24 cellular contexts compared by ENCODE assay signal in genomic region chr7:33937871-33938270, GRCh38. TPM values are rescaled to one million over a fixed set of nuclear protein-coding genes. Genes with fewer than 3 reads are reported as not detected.
"Had no signal": no experiment of that assay in that cellular context is flagged by ENCODE, and none has a peak within 500 bp of the region (broad histone marks: within the 10 kb centered on the region; RNA-seq: fewer than 3 reads in every experiment).

No MANE protein-coding gene starts in this region.

- ATAC-seq: activated CD4-positive, alpha-beta T cell treated with anti-CD3 and anti-CD28 coated beads for 36 hours; activated T-cell treated with anti-CD3 and anti-CD28 coated beads, Interleukin-2, amount 50 U/mL, for 72 hours; T-cell had no signal

- H3K27ac Mint-ChIP-seq: activated CD4-positive, alpha-beta memory T cell treated with anti-CD3 and anti-CD28 coated beads, Interleukin-2, amount 10 ng/mL, durations not matched to agents 7 days and 5 days; activated CD4-positive, alpha-beta T cell treated with anti-CD3 and anti-CD28 coated beads for 36 hours; activated naive CD8-positive, alpha-beta T cell treated with anti-CD3 and anti-CD28 coated beads, Interleukin-2, amount 10 ng/mL, durations not matched to agents 7 days and 5 days; activated T-cell treated with anti-CD3 and anti-CD28 coated beads, Interleukin-2, amount 50 U/mL, for 72 hours; activated T-helper 2 cell treated with anti-CD3 and anti-CD28 coated beads, Interferon-gamma antibody, Interleukin-2, Interleukin-4, amounts not matched to agents 10 μg/mL and 5 μg/mL and 100 μg/mL, durations not matched to agents 14 hours and 24 hours and 36 hours; T-cell had no signal

- H3K4me3 Mint-ChIP-seq: activated CD4-positive, alpha-beta memory T cell treated with anti-CD3 and anti-CD28 coated beads, Interleukin-2, amount 10 ng/mL, durations not matched to agents 7 days and 5 days; activated CD4-positive, alpha-beta T cell treated with anti-CD3 and anti-CD28 coated beads for 36 hours; activated naive CD8-positive, alpha-beta T cell treated with anti-CD3 and anti-CD28 coated beads, Interleukin-2, amount 10 ng/mL, durations not matched to agents 7 days and 5 days; activated T-cell treated with anti-CD3 and anti-CD28 coated beads, Interleukin-2, amount 50 U/mL, for 72 hours; T-cell had no signal

- H3K4me1 Mint-ChIP-seq: activated CD4-positive, alpha-beta memory T cell treated with anti-CD3 and anti-CD28 coated beads, Interleukin-2, amount 10 ng/mL, durations not matched to agents 7 days and 5 days; activated CD4-positive, alpha-beta T cell treated with anti-CD3 and anti-CD28 coated beads for 36 hours; activated naive CD8-positive, alpha-beta T cell treated with anti-CD3 and anti-CD28 coated beads, Interleukin-2, amount 10 ng/mL, durations not matched to agents 7 days and 5 days had no signal

- DNase-seq: activated CD4-positive, alpha-beta memory T cell treated with anti-CD3 and anti-CD28 coated beads, Interleukin-2, amount 10 ng/mL, durations not matched to agents 7 days and 5 days; activated CD4-positive, alpha-beta T cell treated with anti-CD3 and anti-CD28 coated beads for 36 hours; activated CD4-positive, alpha-beta T cell treated with anti-CD3 and anti-CD28 coated beads, Interleukin-2, amount 50 U/mL, for 1 hour; activated CD8-positive, alpha-beta memory T cell treated with anti-CD3 and anti-CD28 coated beads, Interleukin-2, amount 50 U/mL, for 4 hours; activated naive CD4-positive, alpha-beta T cell treated with anti-CD3 and anti-CD28 coated beads, Interleukin-2, amount 50 U/mL, for 16 hours; activated naive CD8-positive, alpha-beta T cell treated with anti-CD3 and anti-CD28 coated beads, Interleukin-2, amount 10 ng/mL, durations not matched to agents 7 days and 5 days; activated T-cell treated with anti-CD3 and anti-CD28 coated beads, Interleukin-2, amount 50 U/mL, for 72 hours; adrenal gland; anterior cingulate cortex; central memory CD4-positive, alpha-beta T cell; KG1; NCI-H1092; NCI-H1417; NCI-H1930; NCI-H2107; NCI-H2171 treated with DMSO at 0.1 percent for 48 hours; NCI-H226; NCI-H510A treated with DMSO at 0.1 percent for 48 hours; Peyer's patch; SHP77 treated with DMSO at 0.1 percent for 48 hours; T-cell; WERI-Rb-1 had no signal

- H3K36me3 Mint-ChIP-seq: activated naive CD8-positive, alpha-beta T cell treated with anti-CD3 and anti-CD28 coated beads, Interleukin-2, amount 10 ng/mL, durations not matched to agents 7 days and 5 days; T-cell had no signal

- H3K9me3 Mint-ChIP-seq: activated CD4-positive, alpha-beta memory T cell treated with anti-CD3 and anti-CD28 coated beads, Interleukin-2, amount 10 ng/mL, durations not matched to agents 7 days and 5 days; activated naive CD8-positive, alpha-beta T cell treated with anti-CD3 and anti-CD28 coated beads, Interleukin-2, amount 10 ng/mL, durations not matched to agents 7 days and 5 days; activated T-cell treated with anti-CD3 and anti-CD28 coated beads, Interleukin-2, amount 50 U/mL, for 72 hours; activated T-helper 2 cell treated with anti-CD3 and anti-CD28 coated beads, Interferon-gamma antibody, Interleukin-2, Interleukin-4, amounts not matched to agents 10 μg/mL and 5 μg/mL and 100 μg/mL, durations not matched to agents 14 hours and 24 hours and 36 hours; T-cell had no signal

RNA-seq across cellular contexts. Expression of gene BMPER, which starts 32.5 kb away (rescaled TPM):
- total RNA-seq: activated CD4-positive, alpha-beta memory T cell treated with anti-CD3 and anti-CD28 coated beads, Interleukin-2, amount 10 ng/mL, durations not matched to agents 7 days and 5 days; activated CD4-positive, alpha-beta T cell treated with anti-CD3 and anti-CD28 coated beads for 36 hours; activated naive CD8-positive, alpha-beta T cell treated with anti-CD3 and anti-CD28 coated beads, Interleukin-2, amount 10 ng/mL, durations not matched to agents 7 days and 5 days; activated T-helper 2 cell treated with anti-CD3 and anti-CD28 coated beads, Interferon-gamma antibody, Interleukin-2, Interleukin-4, amounts not matched to agents 10 μg/mL and 5 μg/mL and 100 μg/mL, durations not matched to agents 14 hours and 24 hours and 36 hours; T-helper 2 cell treated with Interferon-gamma antibody and Interleukin-4, amounts not matched to agents 100 ng/mL and 5 ng/mL, for 36 hours had no signal
